ENCODE assay signal across 14 cellular contexts in the genomic region with DNA sequence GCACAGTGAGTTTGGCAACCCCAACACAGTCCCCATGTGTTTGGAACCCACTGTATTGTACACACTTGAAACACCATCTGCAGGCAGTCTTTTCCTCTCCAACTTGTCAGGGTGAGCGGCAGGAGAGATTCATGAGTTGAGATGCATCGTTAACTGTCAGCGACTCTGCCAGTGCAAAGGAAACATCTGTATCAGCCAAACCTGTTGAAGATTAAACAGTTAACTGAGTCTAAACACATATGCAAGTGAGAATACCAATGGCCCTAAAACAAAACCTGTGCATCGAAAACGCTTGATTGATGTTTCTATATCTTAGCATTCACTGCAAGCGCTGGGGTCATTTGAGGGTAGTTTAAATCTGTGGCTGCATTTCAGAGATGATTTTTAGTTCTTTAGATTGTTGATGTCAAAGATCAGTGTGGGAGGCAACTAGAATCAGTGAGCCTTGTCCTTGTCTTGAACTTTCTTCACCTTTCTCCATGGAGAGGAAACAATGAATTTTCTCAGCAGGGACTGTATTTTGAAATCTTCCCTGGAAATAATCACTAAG. TPM values are rescaled to one million over a fixed set of nuclear protein-coding genes. Genes with fewer than 3 reads are reported as not detected.
DNase-seq lines count a peak whose midpoint lies in the region; ATAC-seq and TF ChIP-seq lines count a peak whose summit lies in the region.
"Had no signal": no experiment of that assay in that cellular context is flagged by ENCODE, and none has a peak within 500 bp of the region (broad histone marks: within the 10 kb centered on the region; RNA-seq: fewer than 3 reads in every experiment).

No MANE protein-coding gene starts in this region.

- peaks cover 4% of the 10 kb centered on the region for H3K27me3 ChIP-seq in CD4-positive, alpha-beta T cell (ENCODE audit: control insufficient read depth, insufficient read depth, low read length)
- H3K27me3 ChIP-seq: BE2C had no signal

- ATAC-seq in GM19467 (IDR thresholded peaks at IDR 0.05; ENCODE audit: unreplicated experiment) (peak; percentile 65), HG03108 (IDR thresholded peaks at IDR 0.05; ENCODE audit: unreplicated experiment) (peak; percentile 52), HG03196 (IDR thresholded peaks at IDR 0.05; ENCODE audit: unreplicated experiment) (no peak)
- ATAC-seq in CD4-positive, alpha-beta T cell (ENCODE audit: poor library complexity), result no peak
- ATAC-seq: activated T-cell treated with anti-CD3 and anti-CD28 coated beads, Interleukin-2, amount 50 U/mL, for 72 hours had no signal

- H3K27ac ChIP-seq in CD4-positive, alpha-beta T cell (ENCODE audit: low read depth, low read length), result no peak overlapping the region

- POLR2A ChIA-PET in CD4-positive, alpha-beta T cell (lab: Charles Lee), result no interaction called here

- peak; percentile 45 for DNase-seq in Ammon's horn (ENCODE audit: low spot score)
- DNase-seq in SHP77 treated with DMSO at 0.1 percent for 48 hours (lab: John Stamatoyannopoulos, UW), result peak; percentile 53
- no peak for DNase-seq in AG08396 (ENCODE audit: low spot score)
- no peak for DNase-seq in CD4-positive, alpha-beta T cell
- DNase-seq in GM10266 (ENCODE audit: extremely low spot score), result no peak
- DNase-seq: activated T-cell treated with anti-CD3 and anti-CD28 coated beads, Interleukin-2, amount 50 U/mL, for 72 hours; BE2C; foreskin melanocyte; NK-92 treated with Interleukin-12 subunit alpha and Interleukin-12 subunit beta, amount 100 ng/mL, for 24 hours had no signal

- H3K36me3 Mint-ChIP-seq in CD4-positive, alpha-beta T cell (ENCODE audit: low read depth), result no peaks in the 10 kb centered on the region

- peaks cover 5% of the 10 kb centered on the region for H3K9me3 Mint-ChIP-seq in CD4-positive, alpha-beta T cell
- H3K9me3 Mint-ChIP-seq: central memory CD8-positive, alpha-beta T cell; T-helper 2 cell treated with Interferon-gamma antibody and Interleukin-4, amounts not matched to agents 5 μg/mL and 100 μg/mL, for 36 hours had no signal

- H3K27ac Mint-ChIP-seq in CD4-positive, alpha-beta T cell, result no peak overlapping the region
- H3K27ac Mint-ChIP-seq: activated T-cell treated with anti-CD3 and anti-CD28 coated beads, Interleukin-2, amount 50 U/mL, for 72 hours; T-helper 2 cell treated with Interferon-gamma antibody and Interleukin-4, amounts not matched to agents 5 μg/mL and 100 μg/mL, for 36 hours had no signal

- no peaks in the 10 kb centered on the region for H3K4me1 Mint-ChIP-seq in CD4-positive, alpha-beta T cell (ENCODE audit: low read depth)
- H3K4me1 Mint-ChIP-seq: central memory CD8-positive, alpha-beta T cell had no signal

- intact Hi-C loops in CD4-positive, alpha-beta T cell (cut with DNase I, micrococcal nuclease), result no loop called here

- no peak overlapping the region for H3K4me3 Mint-ChIP-seq in CD4-positive, alpha-beta T cell
- H3K4me3 Mint-ChIP-seq: activated T-cell treated with anti-CD3 and anti-CD28 coated beads, Interleukin-2, amount 50 U/mL, for 72 hours; central memory CD8-positive, alpha-beta T cell; T-helper 2 cell treated with Interferon-gamma antibody and Interleukin-4, amounts not matched to agents 5 μg/mL and 100 μg/mL, for 36 hours had no signal

- peaks cover 4% of the 10 kb centered on the region for H3K27me3 Mint-ChIP-seq in CD4-positive, alpha-beta T cell

- CTCF ChIA-PET in CD4-positive, alpha-beta T cell (lab: Charles Lee), result no interaction called here

- TF ChIP-seq CTCF in CD4-positive, alpha-beta T cell (IDR thresholded peaks at IDR 0.05), result no peak
- TF ChIP-seq CTCF in GM10266 (IDR thresholded peaks at IDR 0.05; ENCODE audit: control insufficient read depth, insufficient read depth, low read depth, missing control alignments), result no peak

- H3K9me3 ChIP-seq in CD4-positive, alpha-beta T cell (ENCODE audit: control insufficient read depth, low read length), result no peaks in the 10 kb centered on the region
- H3K9me3 ChIP-seq: BE2C had no signal

RNA-seq across cellular contexts. Expression of a gene that starts 41.3 kb away (rescaled TPM):
- total RNA-seq in CD4-positive, alpha-beta T cell, result 10 to 100 TPM; 15.1 to 16.1 TPM

Comparison
In these comparisons a context has a peak if more than half of its experiments do, and no peak if none do; other contexts are left out.
1. DNase-seq: peak in Ammon's horn (single experiment) and SHP77 treated with DMSO at 0.1 percent for 48 hours (single experiment); none in AG08396 (single experiment), CD4-positive, alpha-beta T cell (0 of 10) and GM10266 (single experiment).
2. ATAC-seq: peak in GM19467 (single experiment) and HG03108 (single experiment); none in CD4-positive, alpha-beta T cell (single experiment) and HG03196 (single experiment).